In the genomic region with DNA sequence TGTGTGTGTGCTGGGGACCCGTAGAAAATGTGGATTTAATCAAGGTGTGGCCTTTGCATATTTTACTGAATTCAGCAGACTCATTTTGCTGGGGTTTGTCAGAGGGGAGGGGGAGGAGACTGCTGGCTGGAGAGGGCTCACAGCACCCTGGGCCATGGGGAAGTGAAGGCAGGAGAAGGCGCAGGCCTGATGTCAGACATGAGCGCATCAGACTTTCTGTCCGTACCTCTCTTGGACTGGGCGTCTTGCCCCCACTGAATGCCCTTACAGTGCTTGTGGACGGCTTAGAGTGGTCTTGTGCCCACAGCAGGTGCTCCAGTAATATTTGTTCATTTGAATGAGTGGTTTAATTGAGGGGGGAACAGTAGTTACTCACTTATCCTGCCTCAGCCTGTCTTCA, we compare ENCODE assay signal across 1 cellular context.
TF ChIP-seq lines count a peak whose summit lies in the region.

No MANE protein-coding gene starts in this region.

TF ChIP-seq in H1, 55 proteins besides CTCF, POLR2A, EP300 and RAD21 (continued from another document):
- TF ChIP-seq, protein P1, sequence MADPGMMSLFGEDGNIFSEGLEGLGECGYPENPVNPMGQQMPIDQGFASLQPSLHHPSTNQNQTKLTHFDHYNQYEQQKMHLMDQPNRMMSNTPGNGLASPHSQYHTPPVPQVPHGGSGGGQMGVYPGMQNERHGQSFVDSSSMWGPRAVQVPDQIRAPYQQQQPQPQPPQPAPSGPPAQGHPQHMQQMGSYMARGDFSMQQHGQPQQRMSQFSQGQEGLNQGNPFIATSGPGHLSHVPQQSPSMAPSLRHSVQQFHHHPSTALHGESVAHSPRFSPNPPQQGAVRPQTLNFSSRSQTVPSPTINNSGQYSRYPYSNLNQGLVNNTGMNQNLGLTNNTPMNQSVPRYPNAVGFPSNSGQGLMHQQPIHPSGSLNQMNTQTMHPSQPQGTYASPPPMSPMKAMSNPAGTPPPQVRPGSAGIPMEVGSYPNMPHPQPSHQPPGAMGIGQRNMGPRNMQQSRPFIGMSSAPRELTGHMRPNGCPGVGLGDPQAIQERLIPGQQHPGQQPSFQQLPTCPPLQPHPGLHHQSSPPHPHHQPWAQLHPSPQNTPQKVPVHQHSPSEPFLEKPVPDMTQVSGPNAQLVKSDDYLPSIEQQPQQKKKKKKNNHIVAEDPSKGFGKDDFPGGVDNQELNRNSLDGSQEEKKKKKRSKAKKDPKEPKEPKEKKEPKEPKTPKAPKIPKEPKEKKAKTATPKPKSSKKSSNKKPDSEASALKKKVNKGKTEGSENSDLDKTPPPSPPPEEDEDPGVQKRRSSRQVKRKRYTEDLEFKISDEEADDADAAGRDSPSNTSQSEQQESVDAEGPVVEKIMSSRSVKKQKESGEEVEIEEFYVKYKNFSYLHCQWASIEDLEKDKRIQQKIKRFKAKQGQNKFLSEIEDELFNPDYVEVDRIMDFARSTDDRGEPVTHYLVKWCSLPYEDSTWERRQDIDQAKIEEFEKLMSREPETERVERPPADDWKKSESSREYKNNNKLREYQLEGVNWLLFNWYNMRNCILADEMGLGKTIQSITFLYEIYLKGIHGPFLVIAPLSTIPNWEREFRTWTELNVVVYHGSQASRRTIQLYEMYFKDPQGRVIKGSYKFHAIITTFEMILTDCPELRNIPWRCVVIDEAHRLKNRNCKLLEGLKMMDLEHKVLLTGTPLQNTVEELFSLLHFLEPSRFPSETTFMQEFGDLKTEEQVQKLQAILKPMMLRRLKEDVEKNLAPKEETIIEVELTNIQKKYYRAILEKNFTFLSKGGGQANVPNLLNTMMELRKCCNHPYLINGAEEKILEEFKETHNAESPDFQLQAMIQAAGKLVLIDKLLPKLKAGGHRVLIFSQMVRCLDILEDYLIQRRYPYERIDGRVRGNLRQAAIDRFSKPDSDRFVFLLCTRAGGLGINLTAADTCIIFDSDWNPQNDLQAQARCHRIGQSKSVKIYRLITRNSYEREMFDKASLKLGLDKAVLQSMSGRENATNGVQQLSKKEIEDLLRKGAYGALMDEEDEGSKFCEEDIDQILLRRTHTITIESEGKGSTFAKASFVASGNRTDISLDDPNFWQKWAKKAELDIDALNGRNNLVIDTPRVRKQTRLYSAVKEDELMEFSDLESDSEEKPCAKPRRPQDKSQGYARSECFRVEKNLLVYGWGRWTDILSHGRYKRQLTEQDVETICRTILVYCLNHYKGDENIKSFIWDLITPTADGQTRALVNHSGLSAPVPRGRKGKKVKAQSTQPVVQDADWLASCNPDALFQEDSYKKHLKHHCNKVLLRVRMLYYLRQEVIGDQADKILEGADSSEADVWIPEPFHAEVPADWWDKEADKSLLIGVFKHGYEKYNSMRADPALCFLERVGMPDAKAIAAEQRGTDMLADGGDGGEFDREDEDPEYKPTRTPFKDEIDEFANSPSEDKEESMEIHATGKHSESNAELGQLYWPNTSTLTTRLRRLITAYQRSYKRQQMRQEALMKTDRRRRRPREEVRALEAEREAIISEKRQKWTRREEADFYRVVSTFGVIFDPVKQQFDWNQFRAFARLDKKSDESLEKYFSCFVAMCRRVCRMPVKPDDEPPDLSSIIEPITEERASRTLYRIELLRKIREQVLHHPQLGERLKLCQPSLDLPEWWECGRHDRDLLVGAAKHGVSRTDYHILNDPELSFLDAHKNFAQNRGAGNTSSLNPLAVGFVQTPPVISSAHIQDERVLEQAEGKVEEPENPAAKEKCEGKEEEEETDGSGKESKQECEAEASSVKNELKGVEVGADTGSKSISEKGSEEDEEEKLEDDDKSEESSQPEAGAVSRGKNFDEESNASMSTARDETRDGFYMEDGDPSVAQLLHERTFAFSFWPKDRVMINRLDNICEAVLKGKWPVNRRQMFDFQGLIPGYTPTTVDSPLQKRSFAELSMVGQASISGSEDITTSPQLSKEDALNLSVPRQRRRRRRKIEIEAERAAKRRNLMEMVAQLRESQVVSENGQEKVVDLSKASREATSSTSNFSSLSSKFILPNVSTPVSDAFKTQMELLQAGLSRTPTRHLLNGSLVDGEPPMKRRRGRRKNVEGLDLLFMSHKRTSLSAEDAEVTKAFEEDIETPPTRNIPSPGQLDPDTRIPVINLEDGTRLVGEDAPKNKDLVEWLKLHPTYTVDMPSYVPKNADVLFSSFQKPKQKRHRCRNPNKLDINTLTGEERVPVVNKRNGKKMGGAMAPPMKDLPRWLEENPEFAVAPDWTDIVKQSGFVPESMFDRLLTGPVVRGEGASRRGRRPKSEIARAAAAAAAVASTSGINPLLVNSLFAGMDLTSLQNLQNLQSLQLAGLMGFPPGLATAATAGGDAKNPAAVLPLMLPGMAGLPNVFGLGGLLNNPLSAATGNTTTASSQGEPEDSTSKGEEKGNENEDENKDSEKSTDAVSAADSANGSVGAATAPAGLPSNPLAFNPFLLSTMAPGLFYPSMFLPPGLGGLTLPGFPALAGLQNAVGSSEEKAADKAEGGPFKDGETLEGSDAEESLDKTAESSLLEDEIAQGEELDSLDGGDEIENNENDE (IDR thresholded peaks at IDR 0.05; ENCODE audit: insufficient replicate concordance, low read length): no peak
- TF ChIP-seq, protein P2, sequence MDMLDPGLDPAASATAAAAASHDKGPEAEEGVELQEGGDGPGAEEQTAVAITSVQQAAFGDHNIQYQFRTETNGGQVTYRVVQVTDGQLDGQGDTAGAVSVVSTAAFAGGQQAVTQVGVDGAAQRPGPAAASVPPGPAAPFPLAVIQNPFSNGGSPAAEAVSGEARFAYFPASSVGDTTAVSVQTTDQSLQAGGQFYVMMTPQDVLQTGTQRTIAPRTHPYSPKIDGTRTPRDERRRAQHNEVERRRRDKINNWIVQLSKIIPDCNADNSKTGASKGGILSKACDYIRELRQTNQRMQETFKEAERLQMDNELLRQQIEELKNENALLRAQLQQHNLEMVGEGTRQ (IDR thresholded peaks at IDR 0.05; ENCODE audit: low read length): no peak
- TF ChIP-seq TEAD4 (IDR thresholded peaks at IDR 0.05; ENCODE audit: low read depth, low read length) (no peak), HDAC2 (IDR thresholded peaks at IDR 0.05; ENCODE audit: borderline replicate concordance in 1 of 2, low read depth in 2 of 2, low read length in 2 of 2) (no peak), SIX5 (IDR thresholded peaks at IDR 0.05; ENCODE audit: low read depth, low read length) (no peak), CEBPB (IDR thresholded peaks at IDR 0.05; ENCODE audit: low read depth, low read length) (no peak), PHF8 (conservative IDR thresholded peaks at IDR 0.05; ENCODE audit: low read depth, low read length) (no peak), EGR1 (IDR thresholded peaks at IDR 0.05; ENCODE audit: borderline replicate concordance, low read depth, low read length) (no peak), TBP (IDR thresholded peaks at IDR 0.05; ENCODE audit: low read depth, low read length) (no peak), SUZ12 (IDR thresholded peaks at IDR 0.05; ENCODE audit: low read length) (no peak), RXRA (IDR thresholded peaks at IDR 0.05; ENCODE audit: insufficient read depth, low read depth, low read length) (no peak), NRF1 (IDR thresholded peaks at IDR 0.05; ENCODE audit: low read depth, low read length) (no peak), MAFK (IDR thresholded peaks at IDR 0.05; ENCODE audit: low read depth, low read length) (no peak)
- TF ChIP-seq, protein P3, sequence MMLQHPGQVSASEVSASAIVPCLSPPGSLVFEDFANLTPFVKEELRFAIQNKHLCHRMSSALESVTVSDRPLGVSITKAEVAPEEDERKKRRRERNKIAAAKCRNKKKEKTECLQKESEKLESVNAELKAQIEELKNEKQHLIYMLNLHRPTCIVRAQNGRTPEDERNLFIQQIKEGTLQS (IDR thresholded peaks at IDR 0.05; ENCODE audit: insufficient read depth, low read depth, low read length): no peak
TF ChIP-seq in H1: peak in this region for 0.
